Comparison of ENCODE assay signal across 9 cellular contexts in genomic region chr19:7292352-7292949, GRCh38. TPM values are rescaled to one million over a fixed set of nuclear protein-coding genes. Genes with fewer than 3 reads are reported as not detected.
DNase-seq lines count a peak whose midpoint lies in the region; ATAC-seq and TF ChIP-seq lines count a peak whose summit lies in the region.
"Had no signal": no experiment of that assay in that cellular context is flagged by ENCODE, and none has a peak within 500 bp of the region (broad histone marks: within the 10 kb centered on the region; RNA-seq: fewer than 3 reads in every experiment).

No MANE protein-coding gene starts in this region.

- no peaks in the 10 kb centered on the region for H3K36me3 ChIP-seq in right lobe of liver
- H3K36me3 ChIP-seq in testis (ENCODE audit: low read depth, missing control alignments): no peaks in the 10 kb centered on the region

- 50% methylated on average over 9 of the region's 12 CpGs for WGBS in right lobe of liver (ENCODE audit: insufficient coverage, low coverage, low lambda C conversion rate, missing lambda C conversion rate)
- 31 to 33% methylated on average over 11 to 12 of the region's 12 CpGs for WGBS in testis, 2 donors

- TF ChIP-seq CTCF in activated CD8-positive, alpha-beta T cell treated with anti-CD3 and anti-CD28 coated beads for 36 hours (IDR thresholded peaks at IDR 0.05): no peak
- TF ChIP-seq CTCF in right lobe of liver (IDR thresholded peaks at IDR 0.05) (no peak), testis (IDR thresholded peaks at IDR 0.05) (no peak)

- peaks cover 5% of the 10 kb centered on the region for H3K4me1 Mint-ChIP-seq in activated CD8-positive, alpha-beta T cell treated with anti-CD3 and anti-CD28 coated beads for 36 hours (ENCODE audit: low read depth)
- peaks cover 6% of the 10 kb centered on the region for H3K4me1 Mint-ChIP-seq in activated CD8-positive, alpha-beta T cell treated with anti-CD3 and anti-CD28 coated beads, Interleukin-2, amount 10 ng/mL, durations not matched to agents 7 days and 5 days (ENCODE audit: low read depth)
- peaks cover 5% of the 10 kb centered on the region for H3K4me1 Mint-ChIP-seq in activated T-helper 1 cell treated with anti-CD3 and anti-CD28 coated beads, Interleukin-12 subunit alpha, Interleukin-12 subunit beta, Interleukin-2, Interleukin-4 antibody, amounts not matched to agents 30 ng/mL and 10 ng/mL and 1 ng/mL, durations not matched to agents 14 hours and 24 hours and 36 hours (ENCODE audit: low read depth)

- H3K9me3 ChIP-seq in right lobe of liver (no peaks in the 10 kb centered on the region), testis (no peaks in the 10 kb centered on the region)

- peaks cover 34% of the 10 kb centered on the region for H3K27me3 Mint-ChIP-seq in activated CD8-positive, alpha-beta T cell treated with anti-CD3 and anti-CD28 coated beads for 36 hours
- H3K27me3 Mint-ChIP-seq in activated CD8-positive, alpha-beta T cell treated with anti-CD3 and anti-CD28 coated beads, Interleukin-2, amount 10 ng/mL, durations not matched to agents 7 days and 5 days (ENCODE audit: low read depth): peaks cover 42% of the 10 kb centered on the region
- H3K27me3 Mint-ChIP-seq in activated T-helper 1 cell treated with anti-CD3 and anti-CD28 coated beads, Interleukin-12 subunit alpha, Interleukin-12 subunit beta, Interleukin-2, Interleukin-4 antibody, amounts not matched to agents 30 ng/mL and 10 ng/mL and 1 ng/mL, durations not matched to agents 14 hours and 24 hours and 36 hours (ENCODE audit: insufficient read depth): peaks cover 32% of the 10 kb centered on the region

- no peak for ATAC-seq in activated CD8-positive, alpha-beta T cell treated with anti-CD3 and anti-CD28 coated beads for 36 hours
- no peak for ATAC-seq in activated CD8-positive, alpha-beta T cell treated with anti-CD3 and anti-CD28 coated beads, Interleukin-2, amount 10 ng/mL, durations not matched to agents 7 days and 5 days
- no peak for ATAC-seq in right lobe of liver

- TF ChIP-seq POLR2A in right lobe of liver (IDR thresholded peaks at IDR 0.05) (no peak), testis (IDR thresholded peaks at IDR 0.05) (no peak)

- no peak for DNase-seq in activated CD8-positive, alpha-beta T cell treated with anti-CD3 and anti-CD28 coated beads for 36 hours
- DNase-seq in activated CD8-positive, alpha-beta T cell treated with anti-CD3 and anti-CD28 coated beads, Interleukin-2, amount 10 ng/mL, durations not matched to agents 7 days and 5 days: no peak
- no peak for DNase-seq in activated T-helper 1 cell treated with anti-CD3 and anti-CD28 coated beads, Interleukin-12 subunit alpha, Interleukin-12 subunit beta, Interleukin-2, Interleukin-4 antibody, amounts not matched to agents 30 ng/mL and 10 ng/mL and 1 ng/mL, durations not matched to agents 14 hours and 24 hours and 36 hours (ENCODE audit: low spot score)
- DNase-seq in right lobe of liver (no peak), testis (no peak), DMS153 (lab: John Stamatoyannopoulos, UW) (no peak), NCI-H2227 (lab: John Stamatoyannopoulos, UW; ENCODE audit: unreplicated experiment) (no peak), SHP77 (lab: John Stamatoyannopoulos, UW) (no peak)
- DNase-seq: NCI-H2171 treated with DMSO at 0.1 percent for 48 hours had no signal

- no peaks in the 10 kb centered on the region for H3K36me3 Mint-ChIP-seq in activated CD8-positive, alpha-beta T cell treated with anti-CD3 and anti-CD28 coated beads for 36 hours (ENCODE audit: low read depth)
- no peaks in the 10 kb centered on the region for H3K36me3 Mint-ChIP-seq in activated CD8-positive, alpha-beta T cell treated with anti-CD3 and anti-CD28 coated beads, Interleukin-2, amount 10 ng/mL, durations not matched to agents 7 days and 5 days (ENCODE audit: low read depth)
- no peaks in the 10 kb centered on the region for H3K36me3 Mint-ChIP-seq in activated T-helper 1 cell treated with anti-CD3 and anti-CD28 coated beads, Interleukin-12 subunit alpha, Interleukin-12 subunit beta, Interleukin-2, Interleukin-4 antibody, amounts not matched to agents 30 ng/mL and 10 ng/mL and 1 ng/mL, durations not matched to agents 14 hours and 24 hours and 36 hours (ENCODE audit: low read depth)

- H3K4me1 ChIP-seq in right lobe of liver: peaks cover 0 to 30% (median 13%) of the 10 kb centered on the region in 4 donors
- peaks cover 12% of the 10 kb centered on the region for H3K4me1 ChIP-seq in testis

- peak overlapping the region; percentile 99 for H3K27ac ChIP-seq in right lobe of liver
- peak overlapping the region; percentile 88 to 93 for H3K27ac ChIP-seq in testis

- POLR2A ChIA-PET in activated CD8-positive, alpha-beta T cell treated with anti-CD3 and anti-CD28 coated beads for 36 hours (lab: Charles Lee): no interaction called here
- POLR2A ChIA-PET in activated CD8-positive, alpha-beta T cell treated with anti-CD3 and anti-CD28 coated beads, Interleukin-2, amount 10 ng/mL, durations not matched to agents 7 days and 5 days (lab: Charles Lee): no interaction called here

- H3K9me3 Mint-ChIP-seq in activated CD8-positive, alpha-beta T cell treated with anti-CD3 and anti-CD28 coated beads for 36 hours: no peaks in the 10 kb centered on the region
- no peaks in the 10 kb centered on the region for H3K9me3 Mint-ChIP-seq in activated CD8-positive, alpha-beta T cell treated with anti-CD3 and anti-CD28 coated beads, Interleukin-2, amount 10 ng/mL, durations not matched to agents 7 days and 5 days (ENCODE audit: insufficient read depth)
- no peaks in the 10 kb centered on the region for H3K9me3 Mint-ChIP-seq in activated T-helper 1 cell treated with anti-CD3 and anti-CD28 coated beads, Interleukin-12 subunit alpha, Interleukin-12 subunit beta, Interleukin-2, Interleukin-4 antibody, amounts not matched to agents 30 ng/mL and 10 ng/mL and 1 ng/mL, durations not matched to agents 14 hours and 24 hours and 36 hours

- intact Hi-C loops in activated CD8-positive, alpha-beta T cell treated with anti-CD3 and anti-CD28 coated beads for 36 hours (cut with micrococcal nuclease): no loop called here
- intact Hi-C loops in activated T-helper 1 cell treated with anti-CD3 and anti-CD28 coated beads, Interleukin-12 subunit alpha, Interleukin-12 subunit beta, Interleukin-2, Interleukin-4 antibody, amounts not matched to agents 30 ng/mL and 10 ng/mL and 1 ng/mL, durations not matched to agents 14 hours and 24 hours and 36 hours (cut with micrococcal nuclease): no loop called here
- intact Hi-C loops in right lobe of liver (cut with DNase I) (loop anchor here in 1 of 2 donors (10.0 kb wide), 1 partner anchor 98 kb away; no protein-coding TSS in a partner anchor), testis (cut with DNase I; ENCODE audit: low total_unique reads) (loop anchor here (10.0 kb wide), 1 partner anchor 98 kb away; no protein-coding TSS in a partner anchor)

- peak overlapping the region; percentile 36 for H3K4me3 Mint-ChIP-seq in activated CD8-positive, alpha-beta T cell treated with anti-CD3 and anti-CD28 coated beads for 36 hours
- no peak overlapping the region for H3K4me3 Mint-ChIP-seq in activated CD8-positive, alpha-beta T cell treated with anti-CD3 and anti-CD28 coated beads, Interleukin-2, amount 10 ng/mL, durations not matched to agents 7 days and 5 days
- peak overlapping the region; percentile 32 for H3K4me3 Mint-ChIP-seq in activated T-helper 1 cell treated with anti-CD3 and anti-CD28 coated beads, Interleukin-12 subunit alpha, Interleukin-12 subunit beta, Interleukin-2, Interleukin-4 antibody, amounts not matched to agents 30 ng/mL and 10 ng/mL and 1 ng/mL, durations not matched to agents 14 hours and 24 hours and 36 hours

- no peak overlapping the region for H3K27ac Mint-ChIP-seq in activated CD8-positive, alpha-beta T cell treated with anti-CD3 and anti-CD28 coated beads for 36 hours
- H3K27ac Mint-ChIP-seq in activated CD8-positive, alpha-beta T cell treated with anti-CD3 and anti-CD28 coated beads, Interleukin-2, amount 10 ng/mL, durations not matched to agents 7 days and 5 days: no peak overlapping the region
- H3K27ac Mint-ChIP-seq in activated T-helper 1 cell treated with anti-CD3 and anti-CD28 coated beads, Interleukin-12 subunit alpha, Interleukin-12 subunit beta, Interleukin-2, Interleukin-4 antibody, amounts not matched to agents 30 ng/mL and 10 ng/mL and 1 ng/mL, durations not matched to agents 14 hours and 24 hours and 36 hours: no peak overlapping the region

- H3K4me3 ChIP-seq in right lobe of liver (peak overlapping the region; percentile 82 to 96 (median 90)), testis (peak overlapping the region; percentile 93 to 96)

- H3K27me3 ChIP-seq in right lobe of liver: no peaks in the 10 kb centered on the region
- H3K27me3 ChIP-seq in testis: no peaks in the 10 kb centered on the region

- CTCF ChIA-PET in activated CD8-positive, alpha-beta T cell treated with anti-CD3 and anti-CD28 coated beads for 36 hours (lab: Charles Lee): no interaction called here
- CTCF ChIA-PET in activated CD8-positive, alpha-beta T cell treated with anti-CD3 and anti-CD28 coated beads, Interleukin-2, amount 10 ng/mL, durations not matched to agents 7 days and 5 days (lab: Charles Lee): no interaction called here

RNA-seq across cellular contexts. Expression of gene INSR, which starts 1.8 kb away (rescaled TPM):
- 1 to 10 TPM in 1 of 2 experiments, under 1 TPM in 1; 0.87 to 1.0 TPM for total RNA-seq in activated CD8-positive, alpha-beta T cell treated with anti-CD3 and anti-CD28 coated beads for 36 hours
- total RNA-seq in activated CD8-positive, alpha-beta T cell treated with anti-CD3 and anti-CD28 coated beads, Interleukin-2, amount 10 ng/mL, durations not matched to agents 7 days and 5 days: 1 to 10 TPM in 1 of 2 experiments, under 1 TPM in 1; 0.42 to 1.1 TPM
- total RNA-seq in activated T-helper 1 cell treated with anti-CD3 and anti-CD28 coated beads, Interleukin-12 subunit alpha, Interleukin-12 subunit beta, Interleukin-2, Interleukin-4 antibody, amounts not matched to agents 30 ng/mL and 10 ng/mL and 1 ng/mL, durations not matched to agents 14 hours and 24 hours and 36 hours: 1.5 TPM in 2 replicates
- total RNA-seq in right lobe of liver (100 to 1,000 TPM in 4 of 6 experiments, 10 to 100 TPM in 2; 82.7 to 121 (median 106) TPM), testis (10 to 100 TPM; 85.1 to 96.5 TPM)
- polyA plus RNA-seq in testis (ENCODE audit: insufficient read depth, low read depth, low replicate concordance): 9.3 TPM

RNA-seq across cellular contexts. Expression of gene ARHGEF18, which starts 56.3 kb away (rescaled TPM):
- total RNA-seq in activated CD8-positive, alpha-beta T cell treated with anti-CD3 and anti-CD28 coated beads for 36 hours: 10 to 100 TPM; 25.9 to 36.4 TPM
- total RNA-seq in activated CD8-positive, alpha-beta T cell treated with anti-CD3 and anti-CD28 coated beads, Interleukin-2, amount 10 ng/mL, durations not matched to agents 7 days and 5 days: 10 to 100 TPM; 34.0 to 40.5 TPM
- 29.3 and 30.5 TPM in 2 replicates for total RNA-seq in activated T-helper 1 cell treated with anti-CD3 and anti-CD28 coated beads, Interleukin-12 subunit alpha, Interleukin-12 subunit beta, Interleukin-2, Interleukin-4 antibody, amounts not matched to agents 30 ng/mL and 10 ng/mL and 1 ng/mL, durations not matched to agents 14 hours and 24 hours and 36 hours
- total RNA-seq in right lobe of liver (10 to 100 TPM; 15.1 to 19.2 (median 17.7) TPM), testis (10 to 100 TPM; 33.4 to 42.7 TPM)
- 17.9 TPM for polyA plus RNA-seq in testis (ENCODE audit: insufficient read depth, low read depth, low replicate concordance)

Comparison
In these comparisons a context has a peak if more than half of its experiments do, and no peak if none do; other contexts are left out.
1. RNA of gene INSR, which starts 1.8 kb away (total RNA-seq): 82.7 to 121 TPM in right lobe of liver and 85.1 to 96.5 TPM in testis; 1.5 TPM in activated T-helper 1 cell treated with anti-CD3 and anti-CD28 coated beads, Interleukin-12 subunit alpha, Interleukin-12 subunit beta, Interleukin-2, Interleukin-4 antibody, amounts not matched to agents 30 ng/mL and 10 ng/mL and 1 ng/mL, durations not matched to agents 14 hours and 24 hours and 36 hours, 0.42 to 1.1 TPM in activated CD8-positive, alpha-beta T cell treated with anti-CD3 and anti-CD28 coated beads, Interleukin-2, amount 10 ng/mL, durations not matched to agents 7 days and 5 days and 0.87 to 1.0 TPM in activated CD8-positive, alpha-beta T cell treated with anti-CD3 and anti-CD28 coated beads for 36 hours; every median in the first group is over 10 times any median in the second.